11 cellular contexts compared by ENCODE assay signal in genomic region chr17:68296217-68297140, GRCh38. TPM values are rescaled to one million over a fixed set of nuclear protein-coding genes. Genes with fewer than 3 reads are reported as not detected.
DNase-seq lines count a peak whose midpoint lies in the region; ATAC-seq and TF ChIP-seq lines count a peak whose summit lies in the region.
"Had no signal": no experiment of that assay in that cellular context is flagged by ENCODE, and none has a peak within 500 bp of the region (broad histone marks: within the 10 kb centered on the region; RNA-seq: fewer than 3 reads in every experiment).

No MANE protein-coding gene starts in this region.

- no peak overlapping the region for H3K4me3 ChIP-seq in HL-60 (replicated peaks; ENCODE audit: insufficient read depth, low read length)
- H3K4me3 ChIP-seq in colonic mucosa: no peak overlapping the region
- H3K4me3 ChIP-seq: thoracic aorta had no signal

- H3K27ac ChIP-seq in HL-60 (replicated peaks) (peak overlapping the region; percentile 77), VCaP (peak overlapping the region; percentile 90), colonic mucosa (no peak overlapping the region)
- H3K27ac ChIP-seq: thoracic aorta had no signal

- TF ChIP-seq CTCF in HL-60 (IDR thresholded peaks at IDR 0.05; ENCODE audit: insufficient read depth, low read length) (no peak), VCaP (conservative IDR thresholded peaks at IDR 0.05) (no peak), colonic mucosa (IDR thresholded peaks at IDR 0.05) (no peak)

- H3K36me3 ChIP-seq in colonic mucosa: no peaks in the 10 kb centered on the region
- H3K36me3 ChIP-seq: thoracic aorta had no signal

- peaks cover 3% of the 10 kb centered on the region for H3K4me1 ChIP-seq in colonic mucosa

- intact Hi-C loops in colonic mucosa (cut with DNase I) (no loop called here), posterior cingulate gyrus (cut with DNase I) (no loop called here)

- no peak overlapping the region for H3K9ac ChIP-seq in colonic mucosa (ENCODE audit: low read depth in 2 of 2, low read length in 2 of 2)

- DNase-seq in HL-60 (ENCODE audit: low read depth in 1 of 2, low spot score in 1 of 2) (peak in 1 of 2 experiments; percentile 83), colonic mucosa (peak; percentile 33), posterior cingulate gyrus (no peak), cerebellar cortex (ENCODE audit: low spot score) (no peak)
- DNase-seq in stimulated activated CD8-positive, alpha-beta memory T cell treated with anti-CD3 and anti-CD28 coated beads, Interleukin-12 subunit alpha, Interleukin-12 subunit beta, amount 100 ng/mL, for 1 hour (ENCODE audit: low read depth): peak; percentile 46
- DNase-seq: GDM1, occipital lobe had no signal

- ATAC-seq in HG03342 (IDR thresholded peaks at IDR 0.05; ENCODE audit: unreplicated experiment) (no peak), HG02981 (IDR thresholded peaks at IDR 0.05; ENCODE audit: unreplicated experiment) (no peak)

- H3K9me3 ChIP-seq in colonic mucosa: no peaks in the 10 kb centered on the region
- H3K9me3 ChIP-seq: thoracic aorta had no signal

- H3K27me3 ChIP-seq in HL-60 (ENCODE audit: insufficient read depth, poor library complexity, severe bottlenecking) (no peaks in the 10 kb centered on the region), colonic mucosa (peaks cover 26% of the 10 kb centered on the region)

RNA-seq across cellular contexts. Expression of gene ARSG, which starts 5.2 kb away (rescaled TPM):
- under 1 TPM; 0.24 to 0.79 TPM for total RNA-seq in colonic mucosa

RNA-seq across cellular contexts. Expression of gene SLC16A6, which starts 5.6 kb away (rescaled TPM):
- total RNA-seq in colonic mucosa: under 1 TPM; 0.15 to 0.19 TPM

RNA-seq across cellular contexts. Expression of gene AMZ2, which starts 48.6 kb away (rescaled TPM):
- 10 to 100 TPM; 31.5 to 44.1 TPM for total RNA-seq in colonic mucosa

Comparison
In these comparisons a context has a peak if more than half of its experiments do, and no peak if none do; other contexts are left out.
1. DNase-seq: peak in colonic mucosa (single experiment) and stimulated activated CD8-positive, alpha-beta memory T cell treated with anti-CD3 and anti-CD28 coated beads, Interleukin-12 subunit alpha, Interleukin-12 subunit beta, amount 100 ng/mL, for 1 hour (single experiment); none in posterior cingulate gyrus (0 of 10) and cerebellar cortex (single experiment).